26 cellular contexts compared by ENCODE assay signal in genomic region chr9:133508046-133508445, GRCh38. TPM values are rescaled to one million over a fixed set of nuclear protein-coding genes. Genes with fewer than 3 reads are reported as not detected.
DNase-seq lines count a peak whose midpoint lies in the region; ATAC-seq and TF ChIP-seq lines count a peak whose summit lies in the region.
"Had no signal": no experiment of that assay in that cellular context is flagged by ENCODE, and none has a peak within 500 bp of the region (broad histone marks: within the 10 kb centered on the region; RNA-seq: fewer than 3 reads in every experiment).

No MANE protein-coding gene starts in this region.

- no peak overlapping the region for H3K4ac ChIP-seq in mesendoderm (ENCODE audit: low read depth, low read length)
- no peak overlapping the region for H3K4ac ChIP-seq in trophoblast cell (ENCODE audit: low read depth, low read length)

- H2AK5ac ChIP-seq in mesendoderm (ENCODE audit: low read length) (no peak overlapping the region), trophoblast cell (ENCODE audit: low read length) (peak overlapping the region; percentile 2)

- no peak overlapping the region for H4K12ac ChIP-seq in trophoblast cell (ENCODE audit: low read depth, low read length)

- POLR2A ChIA-PET in T-cell (lab: Charles Lee) = no interaction called here

- peaks cover 0 to 3% of the 10 kb centered on the region in 2 donors for H3K9me3 ChIP-seq in right atrium auricular region
- peaks cover 16% of the 10 kb centered on the region for H3K9me3 ChIP-seq in trophoblast cell (ENCODE audit: insufficient read depth, low read depth, low read length)
- peaks cover 0 to 2% (median under 1%) of the 10 kb centered on the region in 3 donors for H3K9me3 ChIP-seq in esophagus squamous epithelium
- H3K9me3 ChIP-seq: Caco-2, HAP-1 had no signal

- peak overlapping the region; percentile 44 for H3K56ac ChIP-seq in mesendoderm (ENCODE audit: low read length)

- H3K27me3 Mint-ChIP-seq in T-cell = peaks cover 0 to 8% of the 10 kb centered on the region in 2 donors
- H3K27me3 Mint-ChIP-seq in immature natural killer cell (ENCODE audit: low read depth in 3 of 3) = peaks cover 0 to 9% (median 0%) of the 10 kb centered on the region in 3 donors

- no peak overlapping the region for H3K23ac ChIP-seq in mesendoderm (ENCODE audit: low read length)
- H3K23ac ChIP-seq in trophoblast cell (ENCODE audit: low read length) = no peak overlapping the region

- intact Hi-C loops in left ventricle myocardium superior (cut with micrococcal nuclease) = no loop called here
- intact Hi-C loops in esophagus squamous epithelium (cut with DNase I) = no loop called here

- no peak overlapping the region for H2BK5ac ChIP-seq in mesendoderm (ENCODE audit: low read length)
- H2BK5ac ChIP-seq in trophoblast cell (ENCODE audit: low read depth, low read length, poor library complexity) = no peak overlapping the region

- H3K4me2 ChIP-seq in mesendoderm (ENCODE audit: low read length) (no peak overlapping the region), trophoblast cell (ENCODE audit: low read length) (no peak overlapping the region)
- H3K4me2 ChIP-seq: GM23338 had no signal

- H3K79me2 ChIP-seq in mesendoderm (ENCODE audit: control insufficient read depth, insufficient read depth, low read length) (no peaks in the 10 kb centered on the region), trophoblast cell (ENCODE audit: control insufficient read depth, insufficient read depth, low read length, poor library complexity) (no peaks in the 10 kb centered on the region)

- H3K79me1 ChIP-seq in mesendoderm (ENCODE audit: low read length) (no peaks in the 10 kb centered on the region), trophoblast cell (ENCODE audit: low read length) (no peaks in the 10 kb centered on the region)

- H3K27ac Mint-ChIP-seq in T-cell (peak overlapping the region; percentile 97 to 99), immature natural killer cell (no peak overlapping the region)
- H3K27ac Mint-ChIP-seq: GM23338 had no signal

- H2AFZ ChIP-seq in trophoblast cell (ENCODE audit: insufficient read depth, low read length, poor library complexity) = no peak overlapping the region

- H3K4me3 Mint-ChIP-seq in T-cell (peak overlapping the region in 1 of 3 donors; percentile 81), immature natural killer cell (no peak overlapping the region)
- H3K4me3 Mint-ChIP-seq: GM23338, HFFc6 had no signal

- H4K8ac ChIP-seq in mesendoderm (ENCODE audit: low read depth, low read length) = no peak overlapping the region
- no peak overlapping the region for H4K8ac ChIP-seq in trophoblast cell (ENCODE audit: low read depth, low read length)

- no peak for TF ChIP-seq POLR2A in esophagus squamous epithelium (IDR thresholded peaks at IDR 0.05)

- H3K9ac ChIP-seq in mesendoderm (ENCODE audit: low read length) (no peak overlapping the region), trophoblast cell (ENCODE audit: low read length) (no peak overlapping the region)
- H3K9ac ChIP-seq: BLaER1 had no signal

- no peak overlapping the region for H3K14ac ChIP-seq in trophoblast cell (ENCODE audit: low read length)

- no peak for ATAC-seq in left ventricle myocardium superior
- ATAC-seq in T-cell (replicated peaks in 1 of 4) = no peak
- no peak for ATAC-seq in GM18909 (IDR thresholded peaks at IDR 0.05; ENCODE audit: poor library complexity, unreplicated experiment)
- ATAC-seq: GM23338, Panc1 had no signal

- no peak overlapping the region for H2BK120ac ChIP-seq in mesendoderm (ENCODE audit: low read depth, low read length)
- no peak overlapping the region for H2BK120ac ChIP-seq in trophoblast cell (ENCODE audit: insufficient read depth, low read length, poor library complexity)

- H2BK15ac ChIP-seq in mesendoderm (replicated peaks; ENCODE audit: low read depth) = no peak overlapping the region

- H3K27me3 ChIP-seq in right atrium auricular region (no peaks in the 10 kb centered on the region), mesendoderm (ENCODE audit: insufficient read depth, low read length, poor library complexity) (no peaks in the 10 kb centered on the region), trophoblast cell (ENCODE audit: insufficient read depth, low read length) (no peaks in the 10 kb centered on the region), esophagus squamous epithelium (peaks cover 0 to 48% (median 0%) of the 10 kb centered on the region in 4 donors)
- H3K27me3 ChIP-seq: BLaER1 had no signal

- CTCF ChIA-PET in T-cell (lab: Charles Lee) = no interaction called here

- H3K36me3 Mint-ChIP-seq in T-cell (no peaks in the 10 kb centered on the region), immature natural killer cell (no peaks in the 10 kb centered on the region)
- H3K36me3 Mint-ChIP-seq: CD4-positive, alpha-beta memory T cell had no signal

- H3K9me3 Mint-ChIP-seq in T-cell = no peaks in the 10 kb centered on the region
- H3K9me3 Mint-ChIP-seq in immature natural killer cell = no peaks in the 10 kb centered on the region
- H3K9me3 Mint-ChIP-seq: HFFc6 had no signal

- H3K27ac ChIP-seq in right atrium auricular region = no peak overlapping the region
- H3K27ac ChIP-seq in mesendoderm (ENCODE audit: low read depth, low read length) = no peak overlapping the region
- no peak overlapping the region for H3K27ac ChIP-seq in trophoblast cell (ENCODE audit: low read depth, low read length)
- H3K27ac ChIP-seq in esophagus squamous epithelium = no peak overlapping the region
- H3K27ac ChIP-seq: BLaER1 had no signal

- WGBS in mesendoderm (ENCODE audit: extremely low coverage, insufficient coverage, low lambda C conversion rate) = no CpG with 5 or more reads among the region's 8 CpGs
- WGBS in trophoblast cell (ENCODE audit: extremely low coverage, insufficient coverage, insufficient read length) = no CpG with 5 or more reads among the region's 8 CpGs
- 93 to 94% methylated on average over 3 to 5 of the region's 8 CpGs for WGBS in esophagus squamous epithelium, 2 donors

- no peak overlapping the region for H2BK12ac ChIP-seq in trophoblast cell (ENCODE audit: low read length)

- H3K4me1 ChIP-seq in right atrium auricular region (peaks cover 0 to 37% of the 10 kb centered on the region in 2 donors), mesendoderm (ENCODE audit: control insufficient read depth, low read depth, low read length) (peaks cover 7% of the 10 kb centered on the region), trophoblast cell (ENCODE audit: control insufficient read depth in 1 of 2, insufficient read depth in 2 of 2, low read length in 2 of 2) (peaks cover 8 to 23% of the 10 kb centered on the region in 2 experiments), esophagus squamous epithelium (peaks cover 11 to 45% (median 31%) of the 10 kb centered on the region in 3 donors)
- H3K4me1 ChIP-seq: HAP-1 had no signal

- peak; percentile 14 for DNase-seq in left ventricle myocardium superior
- DNase-seq in right atrium auricular region (ENCODE audit: low spot score) = no peak
- DNase-seq in T-cell = no peak
- DNase-seq in mesendoderm = no peak
- DNase-seq in trophoblast cell = no peak
- DNase-seq in immature natural killer cell = no peak
- DNase-seq in esophagus squamous epithelium (lab: John Stamatoyannopoulos, UW) = no peak
- DNase-seq: Caco-2; CD4-positive, alpha-beta memory T cell; HFFc6; KG1; NCI-H1048; NCI-H1417; NCI-H1694; NCI-H2081; NCI-H2227 treated with DMSO at 0.1 percent for 48 hours; NCI-H526 treated with DMSO at 0.1 percent for 48 hours; SHP77 treated with DMSO at 0.1 percent for 48 hours had no signal

- TF ChIP-seq CTCF in right atrium auricular region (IDR thresholded peaks at IDR 0.05) (no peak), esophagus squamous epithelium (IDR thresholded peaks at IDR 0.05) (no peak)

- peak overlapping the region; percentile 41 for H4K91ac ChIP-seq in trophoblast cell (ENCODE audit: low read depth, low read length)

- H3K4me1 Mint-ChIP-seq in T-cell (peaks cover 16 to 27% (median 22%) of the 10 kb centered on the region in 3 donors), immature natural killer cell (peaks cover 10% of the 10 kb centered on the region in 2 donors)

- no peak overlapping the region for H3K4me3 ChIP-seq in right atrium auricular region
- no peak overlapping the region for H3K4me3 ChIP-seq in mesendoderm (ENCODE audit: low read length)
- H3K4me3 ChIP-seq in trophoblast cell (ENCODE audit: low read depth, low read length) = no peak overlapping the region
- H3K4me3 ChIP-seq in esophagus squamous epithelium = no peak overlapping the region
- H3K4me3 ChIP-seq: BLaER1, GM23338, HAP-1 had no signal

- no peak overlapping the region for H4K5ac ChIP-seq in mesendoderm (ENCODE audit: low read length)

- H3K18ac ChIP-seq in mesendoderm (ENCODE audit: low read length) = no peak overlapping the region
- H3K18ac ChIP-seq in trophoblast cell (ENCODE audit: low read length) = no peak overlapping the region

- H3K36me3 ChIP-seq in right atrium auricular region (no peaks in the 10 kb centered on the region), mesendoderm (ENCODE audit: control insufficient read depth, insufficient read depth, low read length) (no peaks in the 10 kb centered on the region), trophoblast cell (ENCODE audit: control insufficient read depth in 1 of 2, insufficient read depth in 2 of 2, low read length in 2 of 2) (no peaks in the 10 kb centered on the region), esophagus squamous epithelium (no peaks in the 10 kb centered on the region)
- H3K36me3 ChIP-seq: BLaER1, HAP-1 had no signal

RNA-seq across cellular contexts. Expression of gene MYMK, which starts 16.7 kb away (rescaled TPM):
- total RNA-seq in left ventricle myocardium superior = not detected
- total RNA-seq in right atrium auricular region = not detected
- not detected for total RNA-seq in T-cell
- not detected for polyA plus RNA-seq in mesendoderm (2013, experiment 1 of 2)
- polyA plus RNA-seq in mesendoderm (2013, experiment 2 of 2) = 0.08 TPM
- polyA plus RNA-seq in trophoblast cell (2013) = 0.25 and 0.27 TPM in 2 replicates
- not detected for polyA plus RNA-seq in immature natural killer cell
- total RNA-seq in esophagus squamous epithelium = not detected
- total RNA-seq: A172; Caco-2; CD4-positive, alpha-beta memory T cell; GM23338; HFFc6; NCI-H460 had no signal
- polyA plus RNA-seq: AG04450; CD4-positive, alpha-beta memory T cell; GM23338 had no signal

RNA-seq across cellular contexts. Expression of gene ADAMTSL2, which starts 26.5 kb away (rescaled TPM):
- total RNA-seq in left ventricle myocardium superior (5.1 TPM), right atrium auricular region (10 to 100 TPM in 1 of 2 donors, 1 to 10 TPM in 1; 4.9 to 27.7 TPM), T-cell (under 1 TPM; 0.16 to 0.76 (median 0.53) TPM), esophagus squamous epithelium (1 to 10 TPM; 1.1 to 2.1 (median 1.4) TPM)
- 0.32 TPM for polyA plus RNA-seq in mesendoderm (2013, experiment 1 of 2)
- 0.29 TPM for polyA plus RNA-seq in mesendoderm (2013, experiment 2 of 2)
- 5.9 and 6.2 TPM in 2 replicates for polyA plus RNA-seq in trophoblast cell (2013)
- polyA plus RNA-seq in immature natural killer cell = not detected
- total RNA-seq: NCI-H460 had no signal
- polyA plus RNA-seq: AG04450 had no signal

RNA-seq across cellular contexts. Expression of gene SLC2A6, which starts 29.1 kb away (rescaled TPM):
- total RNA-seq in left ventricle myocardium superior (2.4 TPM), right atrium auricular region (1 to 10 TPM; 4.3 to 5.2 TPM), T-cell (1 to 10 TPM; 3.6 to 6.1 (median 4.9) TPM), esophagus squamous epithelium (1 to 10 TPM in 1 of 4 donors, under 1 TPM in 3; 0.42 to 1.1 (median 0.85) TPM)
- polyA plus RNA-seq in mesendoderm (2013, experiment 1 of 2) = 12.9 TPM
- polyA plus RNA-seq in mesendoderm (2013, experiment 2 of 2) = 12.7 TPM
- 4.5 and 4.7 TPM in 2 replicates for polyA plus RNA-seq in trophoblast cell (2013)
- polyA plus RNA-seq in immature natural killer cell = 1 to 10 TPM; 4.4 to 8.0 (median 4.6) TPM

RNA-seq across cellular contexts. Expression of gene CACFD1, which starts 48.3 kb away (rescaled TPM):
- 11.8 TPM for total RNA-seq in left ventricle myocardium superior
- 10 to 100 TPM; 11.9 to 12.4 TPM for total RNA-seq in right atrium auricular region
- total RNA-seq in T-cell = 1 to 10 TPM; 2.6 to 5.2 (median 3.7) TPM
- 3.4 TPM for polyA plus RNA-seq in mesendoderm (2013, experiment 1 of 2)
- 4.1 TPM for polyA plus RNA-seq in mesendoderm (2013, experiment 2 of 2)
- polyA plus RNA-seq in trophoblast cell (2013) = 7.8 and 8.7 TPM in 2 replicates
- 10 to 100 TPM in 1 of 3 donors, 1 to 10 TPM in 2; 5.3 to 11.3 (median 7.4) TPM for polyA plus RNA-seq in immature natural killer cell
- total RNA-seq in esophagus squamous epithelium = 10 to 100 TPM in 1 of 4 donors, 1 to 10 TPM in 3; 5.9 to 13.7 (median 9.1) TPM

Comparison
In these comparisons a context has a peak if more than half of its experiments do, and no peak if none do; other contexts are left out.
1. H3K27ac Mint-ChIP-seq: peak in T-cell (2 of 2); none in immature natural killer cell (0 of 6).